19 cellular contexts compared by ENCODE assay signal in the genomic region with DNA sequence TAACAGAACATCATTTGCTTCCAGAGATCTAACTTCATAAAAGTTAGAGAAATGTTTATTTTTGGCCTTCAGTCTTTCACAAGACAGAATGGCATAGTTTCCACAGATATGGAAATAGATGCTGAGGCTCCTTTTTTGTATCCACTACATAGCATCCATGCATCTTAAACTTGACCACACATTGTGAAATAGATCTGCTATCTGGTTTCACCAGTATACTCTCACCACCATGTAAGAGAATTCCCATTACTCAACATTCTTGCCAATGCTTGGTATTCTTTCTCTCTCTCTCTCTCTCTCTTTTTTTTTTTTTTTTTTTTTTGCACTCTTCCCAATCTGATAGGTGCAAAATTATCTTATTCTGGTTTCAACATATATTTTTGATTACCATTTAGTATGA. TPM values are rescaled to one million over a fixed set of nuclear protein-coding genes. Genes with fewer than 3 reads are reported as not detected.
DNase-seq lines count a peak whose midpoint lies in the region; ATAC-seq and TF ChIP-seq lines count a peak whose summit lies in the region.
"Had no signal": no experiment of that assay in that cellular context is flagged by ENCODE, and none has a peak within 500 bp of the region (broad histone marks: within the 10 kb centered on the region; RNA-seq: fewer than 3 reads in every experiment).

No MANE protein-coding gene starts in this region.

- POLR2A ChIA-PET in activated CD8-positive, alpha-beta T cell treated with anti-CD3 and anti-CD28 coated beads for 36 hours (lab: Charles Lee), result no interaction called here

- no peak for TF ChIP-seq POLR2A in NB4 (IDR thresholded peaks at IDR 0.05; ENCODE audit: extremely low read depth, insufficient read length)

- peaks cover 4% of the 10 kb centered on the region for H3K4me1 ChIP-seq in adipocyte (ENCODE audit: control insufficient read depth, insufficient read depth, low read length)
- H3K4me1 ChIP-seq: A549, BLaER1 had no signal

- ATAC-seq in activated T-helper 17 cell treated with anti-CD3 and anti-CD28 coated beads, Interleukin-2, amount 50 U/mL, for 72 hours (replicated peaks), result no peak
- ATAC-seq in activated CD8-positive, alpha-beta T cell treated with anti-CD3 and anti-CD28 coated beads for 36 hours, result no peak
- no peak for ATAC-seq in activated CD4-positive, CD25-positive, alpha-beta regulatory T cell treated with anti-CD3 and anti-CD28 coated beads, Interleukin-2, amount 50 U/mL, for 24 hours
- ATAC-seq: A549, Panc1, T-cell had no signal

- no peak for TF ChIP-seq CTCF in NB4 (IDR thresholded peaks at IDR 0.05; ENCODE audit: low read depth, low read length)
- no peak for TF ChIP-seq CTCF in activated CD8-positive, alpha-beta T cell treated with anti-CD3 and anti-CD28 coated beads for 36 hours (IDR thresholded peaks at IDR 0.05)

- H3K27me3 Mint-ChIP-seq in activated naive CD8-positive, alpha-beta T cell treated with anti-CD3 and anti-CD28 coated beads for 36 hours, result peaks cover 16% of the 10 kb centered on the region
- H3K27me3 Mint-ChIP-seq in activated T-helper 17 cell treated with anti-CD3 and anti-CD28 coated beads, Interleukin-2, amount 50 U/mL, for 72 hours, result no peaks in the 10 kb centered on the region
- peaks cover 5% of the 10 kb centered on the region for H3K27me3 Mint-ChIP-seq in activated CD8-positive, alpha-beta T cell treated with anti-CD3 and anti-CD28 coated beads for 36 hours

- CTCF ChIA-PET in activated CD8-positive, alpha-beta T cell treated with anti-CD3 and anti-CD28 coated beads for 36 hours (lab: Charles Lee), result no interaction called here

- no peak overlapping the region for H3K9ac ChIP-seq in adipocyte (ENCODE audit: low read length)
- H3K9ac ChIP-seq: BLaER1 had no signal

- no peak overlapping the region for H3K27ac Mint-ChIP-seq in activated naive CD8-positive, alpha-beta T cell treated with anti-CD3 and anti-CD28 coated beads for 36 hours
- H3K27ac Mint-ChIP-seq in activated T-helper 17 cell treated with anti-CD3 and anti-CD28 coated beads, Interleukin-2, amount 50 U/mL, for 72 hours, result no peak overlapping the region
- no peak overlapping the region for H3K27ac Mint-ChIP-seq in activated CD8-positive, alpha-beta T cell treated with anti-CD3 and anti-CD28 coated beads for 36 hours
- H3K27ac Mint-ChIP-seq: CD4-positive, alpha-beta memory T cell; T-cell had no signal

- intact Hi-C loops in activated CD8-positive, alpha-beta T cell treated with anti-CD3 and anti-CD28 coated beads for 36 hours (cut with micrococcal nuclease), result no loop called here

- no peaks in the 10 kb centered on the region for H3K9me3 ChIP-seq in adipocyte (ENCODE audit: control insufficient read depth, low read length)
- H3K9me3 ChIP-seq: A549, BLaER1 had no signal

- H3K4me3 Mint-ChIP-seq in activated naive CD8-positive, alpha-beta T cell treated with anti-CD3 and anti-CD28 coated beads for 36 hours, result no peak overlapping the region
- H3K4me3 Mint-ChIP-seq in activated T-helper 17 cell treated with anti-CD3 and anti-CD28 coated beads, Interleukin-2, amount 50 U/mL, for 72 hours, result no peak overlapping the region
- no peak overlapping the region for H3K4me3 Mint-ChIP-seq in activated CD8-positive, alpha-beta T cell treated with anti-CD3 and anti-CD28 coated beads for 36 hours
- H3K4me3 Mint-ChIP-seq: CD4-positive, alpha-beta memory T cell; T-cell had no signal

- H3K4me3 ChIP-seq in NB4 (ENCODE audit: low read depth, low read length) (no peak overlapping the region), adipocyte (ENCODE audit: low read length) (no peak overlapping the region)
- H3K4me3 ChIP-seq: A549, BLaER1 had no signal

- DNase-seq in H4 (ENCODE audit: low spot score), result peak; percentile 22
- peak; percentile 12 for DNase-seq in NB4 (ENCODE audit: low read depth)
- peak; percentile 40 for DNase-seq in adipocyte (ENCODE audit: low read depth)
- peak; percentile 88 for DNase-seq in fibroblast of peridontal ligament (ENCODE audit: extremely low read depth)
- no peak for DNase-seq in activated naive CD8-positive, alpha-beta T cell treated with anti-CD3 and anti-CD28 coated beads for 36 hours
- DNase-seq in activated CD8-positive, alpha-beta T cell treated with anti-CD3 and anti-CD28 coated beads for 36 hours, result no peak
- DNase-seq: CD4-positive, alpha-beta memory T cell; Kasumi-1; MM.1S; NCI-H1417 treated with DMSO at 0.1 percent for 48 hours; NCI-H187 treated with DMSO at 0.1 percent for 48 hours; NCI-H345; NCI-H524 treated with DMSO at 0.1 percent for 48 hours; T-cell had no signal

- no peaks in the 10 kb centered on the region for H3K36me3 Mint-ChIP-seq in activated naive CD8-positive, alpha-beta T cell treated with anti-CD3 and anti-CD28 coated beads for 36 hours
- H3K36me3 Mint-ChIP-seq in activated T-helper 17 cell treated with anti-CD3 and anti-CD28 coated beads, Interleukin-2, amount 50 U/mL, for 72 hours (ENCODE audit: low read depth), result no peaks in the 10 kb centered on the region
- H3K36me3 Mint-ChIP-seq in activated CD8-positive, alpha-beta T cell treated with anti-CD3 and anti-CD28 coated beads for 36 hours (ENCODE audit: low read depth), result no peaks in the 10 kb centered on the region
- H3K36me3 Mint-ChIP-seq: CD4-positive, alpha-beta memory T cell; T-cell had no signal

- H3K27me3 ChIP-seq in adipocyte (replicated peaks; ENCODE audit: control insufficient read depth, insufficient read depth, low read length), result no peaks in the 10 kb centered on the region
- H3K27me3 ChIP-seq: BLaER1 had no signal

- no peaks in the 10 kb centered on the region for H3K36me3 ChIP-seq in adipocyte (ENCODE audit: control insufficient read depth, insufficient read depth, low read length, severe bottlenecking)
- H3K36me3 ChIP-seq: BLaER1 had no signal

- H3K4me1 Mint-ChIP-seq in activated naive CD8-positive, alpha-beta T cell treated with anti-CD3 and anti-CD28 coated beads for 36 hours, result no peaks in the 10 kb centered on the region
- no peaks in the 10 kb centered on the region for H3K4me1 Mint-ChIP-seq in activated T-helper 17 cell treated with anti-CD3 and anti-CD28 coated beads, Interleukin-2, amount 50 U/mL, for 72 hours
- no peaks in the 10 kb centered on the region for H3K4me1 Mint-ChIP-seq in activated CD8-positive, alpha-beta T cell treated with anti-CD3 and anti-CD28 coated beads for 36 hours (ENCODE audit: low read depth)
- H3K4me1 Mint-ChIP-seq: CD4-positive, alpha-beta memory T cell; T-cell had no signal

- H3K9me3 Mint-ChIP-seq in activated naive CD8-positive, alpha-beta T cell treated with anti-CD3 and anti-CD28 coated beads for 36 hours, result no peaks in the 10 kb centered on the region
- H3K9me3 Mint-ChIP-seq in activated T-helper 17 cell treated with anti-CD3 and anti-CD28 coated beads, Interleukin-2, amount 50 U/mL, for 72 hours, result no peaks in the 10 kb centered on the region
- H3K9me3 Mint-ChIP-seq in activated CD8-positive, alpha-beta T cell treated with anti-CD3 and anti-CD28 coated beads for 36 hours, result no peaks in the 10 kb centered on the region
- H3K9me3 Mint-ChIP-seq: CD4-positive, alpha-beta memory T cell; T-cell had no signal

RNA-seq across cellular contexts. Expression of gene PRMT6, which starts 52.1 kb away (rescaled TPM):
- 21.3 and 24.5 TPM in 2 replicates for total RNA-seq in H4 (2014; rRNA removed; shearing (Covaris generic))
- 10 to 100 TPM; 30.6 to 31.4 TPM for total RNA-seq in activated naive CD8-positive, alpha-beta T cell treated with anti-CD3 and anti-CD28 coated beads for 36 hours
- 1 to 10 TPM; 3.8 to 7.8 TPM for total RNA-seq in activated T-helper 17 cell treated with anti-CD3 and anti-CD28 coated beads, Interleukin-2, amount 50 U/mL, for 72 hours
- 10 to 100 TPM; 19.4 to 20.7 TPM for total RNA-seq in activated CD8-positive, alpha-beta T cell treated with anti-CD3 and anti-CD28 coated beads for 36 hours

Comparison
In these comparisons a context has a peak if more than half of its experiments do, and no peak if none do; other contexts are left out.
1. DNase-seq: peak in H4 (single experiment), NB4 (single experiment), adipocyte (single experiment) and fibroblast of peridontal ligament (single experiment); none in activated naive CD8-positive, alpha-beta T cell treated with anti-CD3 and anti-CD28 coated beads for 36 hours (single experiment) and activated CD8-positive, alpha-beta T cell treated with anti-CD3 and anti-CD28 coated beads for 36 hours (single experiment).